ENCODE assay signal across 28 cellular contexts in genomic region chr3:124138148-124138547, GRCh38.
"Had no signal": no experiment of that assay in that cellular context is flagged by ENCODE, and none has a peak within 500 bp of the region (broad histone marks: within the 10 kb centered on the region; RNA-seq: fewer than 3 reads in every experiment).

No MANE protein-coding gene starts in this region.

- H3K4me1 ChIP-seq: suprapubic skin, thyroid gland, transverse colon, upper lobe of left lung, upper lobe of right lung, vagina had no signal

- H3K9me3 ChIP-seq: stomach, suprapubic skin, testis, thoracic aorta, thyroid gland, tibial artery, tibial nerve, transverse colon, upper lobe of left lung, upper lobe of right lung, uterus, vagina had no signal

- H3K36me3 ChIP-seq: stomach, suprapubic skin, thoracic aorta, thyroid gland, tibial artery, tibial nerve, transverse colon, upper lobe of left lung, upper lobe of right lung, uterus, vagina had no signal

- H3K27ac ChIP-seq: stomach, suprapubic skin, testis, thyroid gland, tibial artery, tibial nerve, transverse colon, upper lobe of left lung, upper lobe of right lung, uterus, vagina had no signal

- H3K27me3 ChIP-seq: stomach, suprapubic skin, testis, thyroid gland, tibial artery, tibial nerve, transverse colon, upper lobe of left lung, upper lobe of right lung, uterus, vagina had no signal

- H3K27ac Mint-ChIP-seq: stimulated activated effector memory CD8-positive, alpha-beta T cell treated with anti-CD3 and anti-CD28 coated beads, Interleukin-12 subunit alpha, Interleukin-12 subunit beta, amount 100 ng/mL, for 72 hours; stimulated activated memory B cell treated with anti-CD40 and anti-IgM and Interleukin-4, amounts not matched to agents 10 μg/mL and 1 μg/mL and 100 μg/mL, for 72 hours; stimulated activated naive B cell treated with anti-CD40 and anti-IgM and Interleukin-4, amounts not matched to agents 10 μg/mL and 1 μg/mL and 100 μg/mL, for 72 hours; stimulated activated naive CD8-positive, alpha-beta T cell treated with anti-CD3 and anti-CD28 coated beads, Interleukin-15, amount 100 ng/mL, for 72 hours; stimulated activated naive CD8-positive, alpha-beta T cell treated with anti-CD3 and anti-CD28 coated beads, Interleukin-15, Interleukin-2, amounts not matched to agents 100 ng/mL and 50 ng/mL, for 24 hours; type B pancreatic cell had no signal

- ATAC-seq: stimulated activated effector memory CD8-positive, alpha-beta T cell treated with anti-CD3 and anti-CD28 coated beads, Interleukin-12 subunit alpha, Interleukin-12 subunit beta, amount 100 ng/mL, for 72 hours; stimulated activated memory B cell treated with anti-CD40 and anti-IgM and Interleukin-4, amounts not matched to agents 10 μg/mL and 1 μg/mL and 100 μg/mL, for 72 hours; stimulated activated naive B cell treated with anti-CD40 and anti-IgM and Interleukin-4, amounts not matched to agents 10 μg/mL and 1 μg/mL and 100 μg/mL, for 72 hours; stimulated activated naive CD8-positive, alpha-beta T cell treated with anti-CD3 and anti-CD28 coated beads, Interleukin-15, amount 100 ng/mL, for 72 hours; stimulated activated naive CD8-positive, alpha-beta T cell treated with anti-CD3 and anti-CD28 coated beads, Interleukin-15, Interleukin-2, amounts not matched to agents 100 U/mL and 50 U/mL, for 24 hours; upper lobe of right lung had no signal

- DNase-seq: stimulated activated CD4-positive, alpha-beta T cell treated with anti-CD3 and anti-CD28 coated beads, Interleukin-2, amount 100 ng/mL, for 48 hours; stimulated activated CD4-positive, alpha-beta T cell treated with anti-CD3 and anti-CD28 coated beads, Interleukin-4, amount 100 ng/mL, for 1 hour; stimulated activated CD4-positive, alpha-beta T cell treated with anti-CD3 and anti-CD28 coated beads, Interleukin-4, amount 100 ng/mL, for 24 hours; stimulated activated CD4-positive, alpha-beta T cell treated with anti-CD3 and anti-CD28 coated beads, Interleukin-4, amount 100 ng/mL, for 4 hours; stimulated activated CD8-positive, alpha-beta memory T cell treated with anti-CD3 and anti-CD28 coated beads, Interleukin-4, amount 100 ng/mL, for 48 hours; stimulated activated naive B cell treated with anti-CD40 and anti-IgM and Interleukin-4, amounts not matched to agents 10 μg/mL and 1 μg/mL and 100 μg/mL, for 72 hours; stimulated activated naive CD4-positive, alpha-beta T cell; stimulated activated naive CD4-positive, alpha-beta T cell treated with Interleukin-2 at 50 U/mL for 16 hours; stimulated activated naive CD8-positive, alpha-beta T cell treated with anti-CD3 and anti-CD28 coated beads, Interleukin-15, amount 100 ng/mL, for 72 hours; stimulated activated naive CD8-positive, alpha-beta T cell treated with anti-CD3 and anti-CD28 coated beads, Interleukin-15, Interleukin-2, amounts not matched to agents 100 U/mL and 50 U/mL, for 24 hours; stomach; substantia nigra; testis; thyroid gland; tibial artery; transverse colon; trophoblast cell; upper lobe of left lung; upper lobe of right lung; uterus had no signal

- H3K36me3 Mint-ChIP-seq: stimulated activated effector memory CD8-positive, alpha-beta T cell treated with anti-CD3 and anti-CD28 coated beads, Interleukin-12 subunit alpha, Interleukin-12 subunit beta, amount 100 ng/mL, for 72 hours; stimulated activated memory B cell treated with anti-CD40 and anti-IgM and Interleukin-4, amounts not matched to agents 10 μg/mL and 1 μg/mL and 100 μg/mL, for 72 hours; stimulated activated naive B cell treated with anti-CD40 and anti-IgM and Interleukin-4, amounts not matched to agents 10 μg/mL and 1 μg/mL and 100 μg/mL, for 72 hours had no signal

- H3K9me3 Mint-ChIP-seq: stimulated activated effector memory CD8-positive, alpha-beta T cell treated with anti-CD3 and anti-CD28 coated beads, Interleukin-12 subunit alpha, Interleukin-12 subunit beta, amount 100 ng/mL, for 72 hours; stimulated activated memory B cell treated with anti-CD40 and anti-IgM and Interleukin-4, amounts not matched to agents 10 μg/mL and 1 μg/mL and 100 μg/mL, for 72 hours; stimulated activated naive B cell treated with anti-CD40 and anti-IgM and Interleukin-4, amounts not matched to agents 10 μg/mL and 1 μg/mL and 100 μg/mL, for 72 hours; stimulated activated naive CD8-positive, alpha-beta T cell treated with anti-CD3 and anti-CD28 coated beads, Interleukin-15, amount 100 ng/mL, for 72 hours; stimulated activated naive CD8-positive, alpha-beta T cell treated with anti-CD3 and anti-CD28 coated beads, Interleukin-15, Interleukin-2, amounts not matched to agents 100 ng/mL and 50 ng/mL, for 24 hours had no signal

- H3K4me3 ChIP-seq: stomach, suprapubic skin, testis, thoracic aorta, thyroid gland, tibial artery, tibial nerve, transverse colon, upper lobe of left lung, upper lobe of right lung, uterus, vagina had no signal

- H3K27me3 Mint-ChIP-seq: stimulated activated memory B cell treated with anti-CD40 and anti-IgM and Interleukin-4, amounts not matched to agents 10 μg/mL and 1 μg/mL and 100 μg/mL, for 72 hours had no signal

- H3K4me3 Mint-ChIP-seq: stimulated activated effector memory CD8-positive, alpha-beta T cell treated with anti-CD3 and anti-CD28 coated beads, Interleukin-12 subunit alpha, Interleukin-12 subunit beta, amount 100 ng/mL, for 72 hours; stimulated activated memory B cell treated with anti-CD40 and anti-IgM and Interleukin-4, amounts not matched to agents 10 μg/mL and 1 μg/mL and 100 μg/mL, for 72 hours; stimulated activated naive B cell treated with anti-CD40 and anti-IgM and Interleukin-4, amounts not matched to agents 10 μg/mL and 1 μg/mL and 100 μg/mL, for 72 hours; stimulated activated naive CD8-positive, alpha-beta T cell treated with anti-CD3 and anti-CD28 coated beads, Interleukin-15, amount 100 ng/mL, for 72 hours; stimulated activated naive CD8-positive, alpha-beta T cell treated with anti-CD3 and anti-CD28 coated beads, Interleukin-15, Interleukin-2, amounts not matched to agents 100 ng/mL and 50 ng/mL, for 24 hours; type B pancreatic cell had no signal

- H3K4me1 Mint-ChIP-seq: stimulated activated effector memory CD8-positive, alpha-beta T cell treated with anti-CD3 and anti-CD28 coated beads, Interleukin-12 subunit alpha, Interleukin-12 subunit beta, amount 100 ng/mL, for 72 hours; stimulated activated memory B cell treated with anti-CD40 and anti-IgM and Interleukin-4, amounts not matched to agents 10 μg/mL and 1 μg/mL and 100 μg/mL, for 72 hours; stimulated activated naive B cell treated with anti-CD40 and anti-IgM and Interleukin-4, amounts not matched to agents 10 μg/mL and 1 μg/mL and 100 μg/mL, for 72 hours; stimulated activated naive CD8-positive, alpha-beta T cell treated with anti-CD3 and anti-CD28 coated beads, Interleukin-15, amount 100 ng/mL, for 72 hours had no signal
